8 cellular contexts compared by ENCODE assay signal in genomic region chr16:31458835-31459721, GRCh38. TPM values are rescaled to one million over a fixed set of nuclear protein-coding genes. Genes with fewer than 3 reads are reported as not detected.
DNase-seq lines count a peak whose midpoint lies in the region; ATAC-seq, FAIRE-seq and TF ChIP-seq lines count a peak whose summit lies in the region.

ARMC5 (plus strand) TSS chr16:31459501; CDS start chr16:31459525, 24 bp downstream.

- peak within 1 kb of the TSS; percentile 71 to 98 (median 83) for H3K4me3 ChIP-seq in HepG2 (replicated peaks in 1 of 3; ENCODE audit: insufficient read depth in 1 of 3, low read depth in 2 of 3, low read length in 3 of 3)

- peak; percentile 63 for TF ChIP-seq RAD21 in HepG2 (CRISPR knock-in tag; IDR thresholded peaks at IDR 0.05)

- no peak within 1 kb of the TSS for H2AFZ ChIP-seq in HepG2 (ENCODE audit: low read length)

- intact Hi-C loops in dendritic cell treated with granulocyte-macrophage colony-stimulating factor and Interleukin-4, amounts not matched to agents 40 ng/mL and 50 ng/mL, for 4 days (cut with micrococcal nuclease) = no loop called here
- intact Hi-C loops in HepG2 (cut with micrococcal nuclease; ENCODE audit: unreplicated experiment) = loop anchor here (1.0 to 5.0 kb wide), 4 partner anchors 18 to 413 kb away; partner anchors contain the start of genes RUSF1 and ZNF267

- no peaks in the 10 kb centered on the region for H3K9me3 ChIP-seq in HepG2 (ENCODE audit: low read length)

- peaks cover 48% of the 10 kb centered on the region for H3K36me3 Mint-ChIP-seq in dendritic cell treated with granulocyte-macrophage colony-stimulating factor and Interleukin-4, amounts not matched to agents 40 ng/mL and 50 ng/mL, for 4 days (ENCODE audit: low read depth)

- FAIRE-seq in HepG2 (lab: Jason Lieb, UNC) = no peak

- in situ Hi-C loops in HepG2 (cut with HindIII; ENCODE audit: extremely low pct_ligation_motif_present, low pct_unique_long_range_greater_than_20kb) = loop anchor here (5.0 to 10.0 kb wide), 3 partner anchors 243 to 467 kb away; partner anchors contain the start of gene ZNF267

- CTCF ChIA-PET in HepG2 (lab: Yijun Ruan, JAX; ENCODE audit: low intra/inter-chr PET ratio, low total read pairs) = interaction anchor here (0.7 kb wide), 1 partner anchor 19 kb away, joined by 3 read pairs; no protein-coding TSS in a partner anchor

- POLR2A ChIA-PET in HepG2 (lab: Yijun Ruan, JAX) = interaction anchor here (0.8 to 8.3 kb wide), 30 partner anchors 8 to 460 kb away, joined by 3 to 110 read pairs (median 8); partner anchors contain the start of genes FUS, KAT8, PYCARD and RUSF1

- H3K4me3 Mint-ChIP-seq in dendritic cell treated with granulocyte-macrophage colony-stimulating factor and Interleukin-4, amounts not matched to agents 40 ng/mL and 50 ng/mL, for 4 days = peak within 1 kb of the TSS; percentile 89

- H3K9ac ChIP-seq in HepG2 (ENCODE audit: insufficient read depth, low read depth, low read length) = peak within 1 kb of the TSS; percentile 97

- TF ChIP-seq POLR2A in HepG2 (IDR thresholded peaks at IDR 0.05; ENCODE audit: insufficient read depth in 1 of 2, low read depth in 2 of 2, low read length in 2 of 2) = peak; percentile 87 to 97

- H3K27me3 ChIP-seq in HepG2 (ENCODE audit: control insufficient read depth in 1 of 2, insufficient read depth in 2 of 2, low read length in 2 of 2) = no peaks in the 10 kb centered on the region; a peak in 1 of 5 replicates

- peaks cover 52% of the 10 kb centered on the region for H3K4me1 Mint-ChIP-seq in dendritic cell treated with granulocyte-macrophage colony-stimulating factor and Interleukin-4, amounts not matched to agents 40 ng/mL and 50 ng/mL, for 4 days (ENCODE audit: low read depth)

- H3K4me1 ChIP-seq in HepG2 (ENCODE audit: insufficient read depth, low read length) = peaks cover 48% of the 10 kb centered on the region

- BruUV-seq in HepG2 (replicated peaks; lab: Mats Ljungman, UMichigan) = TSS peak; percentile 57

- peak within 1 kb of the TSS; percentile 99 for H3K4me2 ChIP-seq in HepG2 (ENCODE audit: low read depth, low read length)

- peak; percentile 90 for TF ChIP-seq CTCF in HepG2 (CRISPR knock-in tag; IDR thresholded peaks at IDR 0.05)

- DNase-seq in CD1c-positive myeloid dendritic cell (ENCODE audit: extremely low spot score) = peak; percentile 99
- peak; percentile 96 for DNase-seq in NCI-H748 (lab: John Stamatoyannopoulos, UW; ENCODE audit: unreplicated experiment)
- peak; percentile 89 to 97 for DNase-seq in activated CD4-positive, alpha-beta T cell treated with anti-CD3 and anti-CD28 coated beads, Interleukin-2, amount 50 U/mL, for 24 hours (ENCODE audit: low read depth in 1 of 2, low spot score in 1 of 2)
- peak; percentile 98 for DNase-seq in HepG2 (ENCODE audit: low spot score)
- DNase-seq in stimulated activated CD4-positive, alpha-beta T cell treated with anti-CD3 and anti-CD28 coated beads, Interleukin-4, amount 100 ng/mL, for 1 hour = peak; percentile 95

- no peaks in the 10 kb centered on the region for H3K27me3 Mint-ChIP-seq in dendritic cell treated with granulocyte-macrophage colony-stimulating factor and Interleukin-4, amounts not matched to agents 40 ng/mL and 50 ng/mL, for 4 days

- no peak; a peak in 1 of 4 replicates for TF ChIP-seq EP300 in HepG2 (IDR thresholded peaks at IDR 0.05; ENCODE audit: low read depth in 2 of 2, low read length in 2 of 2)
- peak; percentile 72 for TF ChIP-seq EP300 in HepG2 (CRISPR knock-in tag; IDR thresholded peaks at IDR 0.05; ENCODE audit: borderline replicate concordance)

- H3K36me3 ChIP-seq in HepG2 (replicated peaks in 1 of 2; ENCODE audit: control insufficient read depth in 1 of 2, insufficient read depth in 2 of 2, low read length in 2 of 2) = peaks cover 23 to 29% of the 10 kb centered on the region in 2 experiments

- no peaks in the 10 kb centered on the region for H3K9me3 Mint-ChIP-seq in dendritic cell treated with granulocyte-macrophage colony-stimulating factor and Interleukin-4, amounts not matched to agents 40 ng/mL and 50 ng/mL, for 4 days

- H3K27ac ChIP-seq in HepG2 (ENCODE audit: extremely low read length, insufficient read depth, low read length) = peak within 1 kb of the TSS; percentile 95

- H4K20me1 ChIP-seq in HepG2 (ENCODE audit: insufficient read depth, low read length) = peaks cover 43% of the 10 kb centered on the region

- peak within 1 kb of the TSS; percentile 99 for H3K27ac Mint-ChIP-seq in dendritic cell treated with granulocyte-macrophage colony-stimulating factor and Interleukin-4, amounts not matched to agents 40 ng/mL and 50 ng/mL, for 4 days

- H3K79me2 ChIP-seq in HepG2 (ENCODE audit: insufficient read depth, low read length) = peaks cover 38% of the 10 kb centered on the region

- peak; percentile 63 for ATAC-seq in GM19372 (IDR thresholded peaks at IDR 0.05; ENCODE audit: low read depth, unreplicated experiment)
- peak; percentile 50 for ATAC-seq in HG03558 (IDR thresholded peaks at IDR 0.05; ENCODE audit: extremely low read depth, unreplicated experiment)
- ATAC-seq in HepG2 = peak; percentile 76

- WGBS in HepG2 (ENCODE audit: low lambda C conversion rate) = under 1% methylated on average over 43 of the region's 98 CpGs

TF ChIP-seq in HepG2, 621 proteins besides CTCF, POLR2A, EP300 and RAD21 (continues in another document):
- TF ChIP-seq TFE3 (CRISPR knock-in tag; IDR thresholded peaks at IDR 0.05) (peak; percentile 19; the same call in 1 of the 2 replicates), SIX4 (CRISPR knock-in tag; IDR thresholded peaks at IDR 0.05) (peak; percentile 44; the same call in 1 of the 2 replicates), NR2C2 (CRISPR knock-in tag; IDR thresholded peaks at IDR 0.05; ENCODE audit: borderline replicate concordance) (peak; percentile 95), ZNF704 (CRISPR knock-in tag; IDR thresholded peaks at IDR 0.05; ENCODE audit: borderline replicate concordance) (peak; percentile 87), BATF2 (CRISPR knock-in tag; IDR thresholded peaks at IDR 0.05) (no peak), ZNF883 (CRISPR knock-in tag; IDR thresholded peaks at IDR 0.05; ENCODE audit: not compliant biosample characterization) (peak; percentile 79), POLR2AphosphoS5 (IDR thresholded peaks at IDR 0.05; ENCODE audit: low read depth, low read length) (peak; percentile 77), GZF1 (CRISPR knock-in tag; IDR thresholded peaks at IDR 0.05) (no peak), ZSCAN30 (CRISPR knock-in tag; IDR thresholded peaks at IDR 0.05) (0 out of 2 replicates have a peak, but pooled peaks have one; percentile 22), ZNF773 (CRISPR knock-in tag; IDR thresholded peaks at IDR 0.05; ENCODE audit: borderline replicate concordance) (peak; percentile 95), AKAP8 (CRISPR knock-in tag; IDR thresholded peaks at IDR 0.05) (peak; percentile 87)

RNA-seq across cellular contexts. Expression of gene ARMC5, which starts in this region (rescaled TPM):
- total RNA-seq in HepG2 (2016; rRNA removed; fragmentation: Illumina TruSeq; extraction: Trizol) = 13.0 and 22.3 TPM in 2 replicates
- 2.5 and 3.1 TPM in 2 replicates for total RNA-seq in HepG2 (2016; cell fraction: cytosol; rRNA removed; fragmentation: Illumina TruSeq; extraction: Trizol; ENCODE audit: low read depth)
- 10.7 and 21.4 TPM in 2 replicates for total RNA-seq in HepG2 (2016; cell fraction: insoluble cytoplasmic fraction; rRNA removed; fragmentation: Illumina TruSeq; extraction: Trizol)
- 5.2 and 6.5 TPM in 2 replicates for total RNA-seq in HepG2 (2016; cell fraction: membrane; rRNA removed; fragmentation: Illumina TruSeq; extraction: Trizol)
- 20.2 and 21.0 TPM in 2 replicates for total RNA-seq in HepG2 (2016; cell fraction: nucleus; rRNA removed; fragmentation: Illumina TruSeq; extraction: Trizol)
- polyA plus RNA-seq in HepG2 (2011; rRNA removed) = 10.8 and 11.9 TPM in 2 replicates
- polyA plus RNA-seq in HepG2 (2011; cell fraction: cytosol; rRNA removed) = 6.1 and 8.8 TPM in 2 replicates
- polyA plus RNA-seq in HepG2 (2011; cell fraction: nucleus; rRNA removed) = 83.4 and 108 TPM in 2 replicates
- 6.3 and 9.1 TPM in 2 replicates for polyA plus RNA-seq in HepG2 (2012)
- polyA plus RNA-seq in HepG2 (2016; cell fraction: cytosol; fragmentation: Illumina TruSeq; extraction: Trizol; ENCODE audit: low read depth) = 1.9 and 2.5 TPM in 2 replicates
- 13.4 and 15.6 TPM in 2 replicates for polyA plus RNA-seq in HepG2 (2016; cell fraction: insoluble cytoplasmic fraction; fragmentation: Illumina TruSeq; extraction: Trizol; ENCODE audit: low read depth)
- polyA plus RNA-seq in HepG2 (2016; cell fraction: membrane; fragmentation: Illumina TruSeq; extraction: Trizol; ENCODE audit: low read depth) = 3.6 and 4.2 TPM in 2 replicates
- polyA plus RNA-seq in HepG2 (2016; cell fraction: nucleus; fragmentation: Illumina TruSeq; extraction: Trizol; ENCODE audit: insufficient read depth, low read depth) = 51.3 and 57.5 TPM in 2 replicates
- 7.1 and 29.7 TPM in 2 replicates for polyA minus RNA-seq in HepG2 (2011; rRNA and poly(A)+ RNA removed; ENCODE audit: low replicate concordance)
- 6.3 and 6.8 TPM in 2 replicates for polyA minus RNA-seq in HepG2 (2011; cell fraction: cytosol; rRNA and poly(A)+ RNA removed)
- 19.5 and 24.3 TPM in 2 replicates for polyA minus RNA-seq in HepG2 (2011; cell fraction: nucleus; rRNA and poly(A)+ RNA removed)

Comparison
In these comparisons a context has a peak if more than half of its experiments do, and no peak if none do; other contexts are left out.
1. Peak in every context shown above with its lines: DNase-seq, ATAC-seq, H3K4me3 ChIP-seq and H3K27ac ChIP-seq.